ENCODE assay signal across 8 cellular contexts in the genomic region with DNA sequence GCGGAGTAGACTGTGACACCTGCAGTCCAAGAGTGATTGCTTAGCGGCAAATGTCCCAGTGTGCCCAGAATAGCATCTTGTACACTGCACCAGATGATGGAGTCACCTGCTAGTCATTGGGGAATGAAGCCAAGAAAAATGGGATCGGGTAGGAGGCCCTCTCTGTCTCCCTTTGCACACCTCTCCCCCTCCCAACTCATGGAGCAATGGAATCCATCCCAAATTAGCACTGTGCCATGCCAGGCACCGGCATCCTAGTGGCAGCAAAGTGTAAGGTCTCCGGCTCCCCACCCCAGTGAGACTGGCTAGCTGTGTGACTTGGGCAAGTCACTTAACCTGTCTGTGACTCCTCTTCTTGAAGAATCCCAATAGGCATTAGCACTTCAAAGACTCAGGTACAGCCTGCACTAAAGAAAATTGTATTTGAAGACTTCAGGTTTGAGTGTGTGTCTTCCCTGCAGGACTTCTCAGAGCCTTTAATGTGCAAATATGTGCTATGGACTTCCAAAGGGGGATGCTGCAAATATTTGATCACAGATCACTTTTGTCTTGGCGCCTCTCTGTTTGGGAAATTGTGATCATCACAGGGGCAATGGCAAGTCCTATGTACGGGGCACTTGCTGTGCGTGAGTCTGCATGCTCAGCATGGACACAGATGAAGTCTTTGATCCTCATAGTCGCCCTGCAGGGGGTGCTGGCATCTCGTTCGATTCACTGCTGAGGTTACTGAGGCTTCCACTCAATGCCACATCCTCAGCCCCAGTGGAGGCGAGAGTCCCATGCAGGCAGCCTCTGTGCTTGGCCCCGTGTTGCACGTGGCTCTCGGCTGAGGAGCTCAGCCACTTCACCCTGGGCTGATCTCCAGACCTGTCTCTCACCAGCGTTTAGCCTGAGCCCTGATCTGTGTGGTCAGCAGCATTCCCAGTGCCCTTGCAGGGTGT.
DNase-seq lines count a peak whose midpoint lies in the region; ATAC-seq and TF ChIP-seq lines count a peak whose summit lies in the region.

No MANE protein-coding gene starts in this region.

- ATAC-seq in GM18502 (IDR thresholded peaks at IDR 0.05; ENCODE audit: poor library complexity, unreplicated experiment) (no peak), HG02885 (IDR thresholded peaks at IDR 0.05; ENCODE audit: poor library complexity, unreplicated experiment) (no peak)

- peak; percentile 50 for DNase-seq in CMK (ENCODE audit: low read depth)
- DNase-seq in OCI-M1 (lab: John Stamatoyannopoulos, UW), result peak; percentile 11
- DNase-seq in inferior parietal cortex (ENCODE audit: extremely low spot score), result peak; percentile 17
- DNase-seq in AG08395 (ENCODE audit: low spot score), result no peak
- no peak for DNase-seq in SIG-M5 (lab: John Stamatoyannopoulos, UW)

- peak; percentile 52; the same call in 2 of the 3 replicates for TF ChIP-seq CTCF in GM12872 (IDR thresholded peaks at IDR 0.05; ENCODE audit: insufficient read depth, low read depth, low read length)

Comparison
In these comparisons a context has a peak if more than half of its experiments do, and no peak if none do; other contexts are left out.
1. DNase-seq: peak in CMK (single experiment), OCI-M1 (single experiment) and inferior parietal cortex (single experiment); none in AG08395 (single experiment) and SIG-M5 (single experiment).